In the genomic region with DNA sequence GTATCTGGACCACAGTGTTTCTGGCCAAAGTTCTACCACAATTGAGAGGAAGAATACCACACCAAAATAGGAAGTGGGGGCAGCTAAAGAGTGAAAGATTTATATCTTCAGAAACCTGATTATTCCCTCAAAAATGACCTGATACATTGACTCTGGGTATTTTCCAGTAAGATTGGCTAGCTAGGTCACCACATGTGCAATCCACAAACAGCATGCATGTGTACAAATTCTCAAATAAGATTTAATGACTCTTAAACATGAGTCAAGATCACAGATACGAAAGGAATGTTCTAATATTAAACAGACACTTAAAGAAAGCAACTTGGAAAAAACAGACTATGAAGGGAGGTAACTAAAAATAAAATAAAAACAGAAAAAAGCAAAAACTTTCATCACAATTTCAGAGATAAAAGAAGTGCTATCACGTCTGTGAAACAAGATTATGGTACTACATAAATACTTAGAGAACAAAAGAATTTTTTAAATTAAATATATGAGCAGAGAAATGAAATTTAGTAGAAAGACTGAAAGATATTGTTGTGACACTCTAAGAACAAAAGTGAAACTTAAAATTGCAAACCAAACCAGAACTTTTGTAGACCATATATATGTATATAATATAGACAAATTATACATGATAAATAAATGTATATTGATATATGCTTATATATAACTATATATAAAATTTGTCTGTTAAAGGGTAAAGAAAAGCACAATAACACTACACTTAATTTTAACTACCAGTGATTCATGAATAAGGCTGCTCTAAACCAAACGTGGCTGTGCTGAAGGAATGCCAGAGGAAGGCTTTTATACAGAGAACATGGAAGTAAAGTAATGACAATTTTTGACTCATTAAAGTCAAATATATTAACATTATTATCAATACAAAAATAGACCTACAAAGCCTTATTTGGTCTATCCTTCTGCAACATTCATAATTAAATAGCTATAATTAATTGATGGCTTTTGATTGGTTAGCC, we compare ENCODE assay signal across 19 cellular contexts.
DNase-seq lines count a peak whose midpoint lies in the region; ATAC-seq and TF ChIP-seq lines count a peak whose summit lies in the region.
"Had no signal": no experiment of that assay in that cellular context is flagged by ENCODE, and none has a peak within 500 bp of the region (broad histone marks: within the 10 kb centered on the region; RNA-seq: fewer than 3 reads in every experiment).

No MANE protein-coding gene starts in this region.

- no peaks in the 10 kb centered on the region for H3K79me1 ChIP-seq in mesendoderm (ENCODE audit: low read length)

- WGBS in transverse colon (ENCODE audit: low coverage in 1 of 2), 2 donors = 19 to 25% methylated on average over 3 of the region's 3 CpGs
- WGBS in mesendoderm (ENCODE audit: extremely low coverage, insufficient coverage, low lambda C conversion rate) = no CpG with 5 or more reads among the region's 3 CpGs

- H2AFZ ChIP-seq in neural progenitor cell (replicated peaks) = peak overlapping the region; percentile 19

- H3K18ac ChIP-seq in mesendoderm (ENCODE audit: low read length) = no peak overlapping the region

- H3K4ac ChIP-seq in mesendoderm (ENCODE audit: low read depth, low read length) = no peak overlapping the region

- no peak overlapping the region for H3K4me3 ChIP-seq in AG10803 (ENCODE audit: low read length)
- H3K4me3 ChIP-seq in MG63 = peak overlapping the region; percentile 6
- H3K4me3 ChIP-seq in neural progenitor cell = no peak overlapping the region
- H3K4me3 ChIP-seq in transverse colon = no peak overlapping the region
- no peak overlapping the region for H3K4me3 ChIP-seq in mesendoderm (ENCODE audit: low read length)
- H3K4me3 ChIP-seq: coronary artery, right atrium auricular region, vagina had no signal

- H2BK120ac ChIP-seq in mesendoderm (ENCODE audit: low read depth, low read length) = no peak overlapping the region

- no peaks in the 10 kb centered on the region for H3F3A ChIP-seq in neural progenitor cell (ENCODE audit: low read depth)

- TF ChIP-seq CTCF in AG10803 (conservative IDR thresholded peaks at IDR 0.05; ENCODE audit: low read length) (no peak), chondrocyte (IDR thresholded peaks at IDR 0.05) (no peak), neural progenitor cell (IDR thresholded peaks at IDR 0.05) (no peak), transverse colon (IDR thresholded peaks at IDR 0.05) (no peak)

- no peak for ATAC-seq in GM21717 (IDR thresholded peaks at IDR 0.05; ENCODE audit: unreplicated experiment)
- ATAC-seq: activated T-helper 17 cell treated with anti-CD3 and anti-CD28 coated beads, Interleukin-2, amount 50 U/mL, for 72 hours; T-helper 17 cell had no signal

- H3K4me1 Mint-ChIP-seq in chondrocyte (ENCODE audit: low read depth) (peaks cover 8% of the 10 kb centered on the region), neural progenitor cell (no peaks in the 10 kb centered on the region)
- H3K4me1 Mint-ChIP-seq: activated T-helper 17 cell treated with anti-CD3 and anti-CD28 coated beads, Interleukin-2, amount 50 U/mL, for 72 hours; B cell; IgD-negative memory B cell; memory B cell; T-helper 17 cell had no signal

- no peak overlapping the region for H2AK5ac ChIP-seq in mesendoderm (ENCODE audit: low read length)

- no peak overlapping the region for H4K5ac ChIP-seq in mesendoderm (ENCODE audit: low read length)

- intact Hi-C loops in transverse colon (cut with DNase I; ENCODE audit: low total_unique reads) = no loop called here

- H2BK5ac ChIP-seq in mesendoderm (ENCODE audit: low read length) = no peak overlapping the region

- no peaks in the 10 kb centered on the region for H3K27me3 ChIP-seq in MG63
- H3K27me3 ChIP-seq in neural progenitor cell = no peaks in the 10 kb centered on the region
- H3K27me3 ChIP-seq in transverse colon = no peaks in the 10 kb centered on the region
- H3K27me3 ChIP-seq in mesendoderm (ENCODE audit: insufficient read depth, low read length, poor library complexity) = no peaks in the 10 kb centered on the region
- H3K27me3 ChIP-seq: right atrium auricular region, vagina had no signal

- H3K4me1 ChIP-seq in neural progenitor cell (no peaks in the 10 kb centered on the region), transverse colon (no peaks in the 10 kb centered on the region), mesendoderm (ENCODE audit: control insufficient read depth, low read depth, low read length) (no peaks in the 10 kb centered on the region)
- H3K4me1 ChIP-seq: right atrium auricular region had no signal

- no peak overlapping the region for H2BK15ac ChIP-seq in mesendoderm (replicated peaks; ENCODE audit: low read depth)

- H3K9me3 Mint-ChIP-seq in chondrocyte (ENCODE audit: low read depth) (no peaks in the 10 kb centered on the region), neural progenitor cell (no peaks in the 10 kb centered on the region)

- H3K9me3 ChIP-seq in MG63 (no peaks in the 10 kb centered on the region), neural progenitor cell (ENCODE audit: low read depth) (no peaks in the 10 kb centered on the region), transverse colon (no peaks in the 10 kb centered on the region)
- H3K9me3 ChIP-seq: right atrium auricular region, vagina had no signal

- TF ChIP-seq EP300 in transverse colon (IDR thresholded peaks at IDR 0.05; ENCODE audit: low read depth) = no peak

- H3K27me3 Mint-ChIP-seq in chondrocyte (ENCODE audit: low read depth) = no peaks in the 10 kb centered on the region
- H3K27me3 Mint-ChIP-seq in neural progenitor cell (ENCODE audit: insufficient read depth, low read depth) = no peaks in the 10 kb centered on the region
- H3K27me3 Mint-ChIP-seq: activated T-helper 17 cell treated with anti-CD3 and anti-CD28 coated beads, Interleukin-2, amount 50 U/mL, for 72 hours; B cell; IgD-negative memory B cell; memory B cell; T-helper 17 cell had no signal

- H3K36me3 Mint-ChIP-seq in chondrocyte (ENCODE audit: low read depth) = peaks cover 3% of the 10 kb centered on the region
- H3K36me3 Mint-ChIP-seq in neural progenitor cell = no peaks in the 10 kb centered on the region
- H3K36me3 Mint-ChIP-seq: IgD-negative memory B cell, memory B cell had no signal

- H3K23ac ChIP-seq in mesendoderm (ENCODE audit: low read length) = no peak overlapping the region

- H4K20me1 ChIP-seq in neural progenitor cell (ENCODE audit: low read depth) = no peaks in the 10 kb centered on the region

- DNase-seq in AG10803 (ENCODE audit: low read depth) (peak; percentile 16), MG63 (peak; percentile 33), chondrocyte (ENCODE audit: low spot score) (no peak), neural progenitor cell (ENCODE audit: low spot score) (no peak), transverse colon (no peak), mesendoderm (no peak), ecto neural progenitor cell (ENCODE audit: low spot score) (no peak)
- DNase-seq: amygdala, head of caudate nucleus, T-helper 17 cell had no signal

- H3K36me3 ChIP-seq in MG63 (no peaks in the 10 kb centered on the region), neural progenitor cell (no peaks in the 10 kb centered on the region), transverse colon (no peaks in the 10 kb centered on the region), mesendoderm (ENCODE audit: control insufficient read depth, insufficient read depth, low read length) (no peaks in the 10 kb centered on the region)
- H3K36me3 ChIP-seq: right atrium auricular region, vagina had no signal

- H3K4me2 ChIP-seq in neural progenitor cell (no peak overlapping the region), mesendoderm (ENCODE audit: low read length) (no peak overlapping the region)

- H4K8ac ChIP-seq in mesendoderm (ENCODE audit: low read depth, low read length) = no peak overlapping the region

- in situ Hi-C loops in transverse colon (cut with MboI; ENCODE audit: low pct_ligation_motif_present in 1 of 4, low pct_unique_long_range_greater_than_20kb in 1 of 4, low sequenced_read_pairs in 3 of 4) = no loop called here

- H3K9ac ChIP-seq in neural progenitor cell (no peak overlapping the region), mesendoderm (ENCODE audit: low read length) (no peak overlapping the region)

- H3K27ac ChIP-seq in neural progenitor cell = no peak overlapping the region
- H3K27ac ChIP-seq in transverse colon = no peak overlapping the region
- H3K27ac ChIP-seq in mesendoderm (ENCODE audit: low read depth, low read length) = no peak overlapping the region
- H3K27ac ChIP-seq: coronary artery, epithelial cell of prostate, right atrium auricular region, vagina had no signal

- H3K79me2 ChIP-seq in neural progenitor cell (ENCODE audit: low read depth) = no peaks in the 10 kb centered on the region
- H3K79me2 ChIP-seq in mesendoderm (ENCODE audit: control insufficient read depth, insufficient read depth, low read length) = no peaks in the 10 kb centered on the region

- H3K4me3 Mint-ChIP-seq in chondrocyte (ENCODE audit: unreplicated experiment) = peak overlapping the region; percentile 40
- H3K4me3 Mint-ChIP-seq in neural progenitor cell = no peak overlapping the region
- H3K4me3 Mint-ChIP-seq: activated T-helper 17 cell treated with anti-CD3 and anti-CD28 coated beads, Interleukin-2, amount 50 U/mL, for 72 hours; B cell; IgD-negative memory B cell; memory B cell; T-helper 17 cell had no signal

- H3K27ac Mint-ChIP-seq in chondrocyte (ENCODE audit: unreplicated experiment) = peak overlapping the region; percentile 9
- no peak overlapping the region for H3K27ac Mint-ChIP-seq in neural progenitor cell
- H3K27ac Mint-ChIP-seq: activated T-helper 17 cell treated with anti-CD3 and anti-CD28 coated beads, Interleukin-2, amount 50 U/mL, for 72 hours; B cell; IgD-negative memory B cell; memory B cell; T-helper 17 cell had no signal

- no peak overlapping the region for H3K56ac ChIP-seq in mesendoderm (ENCODE audit: low read length)

- no peak for TF ChIP-seq POLR2A in transverse colon (IDR thresholded peaks at IDR 0.05)

Comparison
In these comparisons a context has a peak if more than half of its experiments do, and no peak if none do; other contexts are left out.
1. DNase-seq: peak in AG10803 (single experiment) and MG63 (single experiment); none in chondrocyte (single experiment), neural progenitor cell (single experiment), transverse colon (single experiment), mesendoderm (single experiment) and ecto neural progenitor cell (single experiment).